ENCODE assay signal across 31 cellular contexts in genomic region chr4:38859501-38859900, GRCh38.
"Had no signal": no experiment of that assay in that cellular context is flagged by ENCODE, and none has a peak within 500 bp of the region (broad histone marks: within the 10 kb centered on the region; RNA-seq: fewer than 3 reads in every experiment).

No MANE protein-coding gene starts in this region.

- H3K36me3 ChIP-seq: gastrocnemius medialis, ovary, sigmoid colon, vagina had no signal

- H3K79me2 ChIP-seq: hepatocyte had no signal

- DNase-seq: activated CD4-positive, alpha-beta memory T cell treated with anti-CD3 and anti-CD28 coated beads, Interleukin-2, amount 10 ng/mL, durations not matched to agents 7 days and 5 days; activated CD4-positive, alpha-beta T cell treated with anti-CD3 and anti-CD28 coated beads for 1 hour; activated CD4-positive, alpha-beta T cell treated with anti-CD3 and anti-CD28 coated beads, Interleukin-2, amount 10 ng/mL, durations not matched to agents 7 days and 5 days; activated naive CD8-positive, alpha-beta T cell treated with anti-CD3 and anti-CD28 coated beads, Interleukin-2, amount 50 U/mL, for 24 hours; activated T-cell treated with anti-CD3 and anti-CD28 coated beads, Interleukin-2, amount 50 U/mL, for 48 hours; amygdala; caudate nucleus; cortex of kidney; effector memory CD8-positive, alpha-beta T cell; gastrocnemius medialis; islet precursor cell; left colon; mammary epithelial cell; ovary; retina; sigmoid colon; small intestine; stimulated activated CD4-positive, alpha-beta T cell treated with anti-CD3 and anti-CD28 coated beads, Interleukin-1b, Interleukin-23, amount 100 ng/mL, for 48 hours; stimulated activated CD4-positive, alpha-beta T cell treated with anti-CD3 and anti-CD28 coated beads, Interleukin-4, amount 100 ng/mL, for 4 hours; stimulated activated CD8-positive, alpha-beta memory T cell treated with anti-CD3 and anti-CD28 coated beads, Interleukin-4, amount 100 ng/mL, for 48 hours; stimulated activated naive CD8-positive, alpha-beta T cell treated with anti-CD3 and anti-CD28 coated beads, Interleukin-15, amount 100 ng/mL, for 72 hours; substantia nigra; T1000 had no signal

- H3K4me3 Mint-ChIP-seq: activated CD4-positive, alpha-beta memory T cell treated with anti-CD3 and anti-CD28 coated beads, Interleukin-2, amount 10 ng/mL, durations not matched to agents 7 days and 5 days; activated CD4-positive, alpha-beta T cell treated with anti-CD3 and anti-CD28 coated beads, Interleukin-2, amount 10 ng/mL, durations not matched to agents 7 days and 5 days; activated naive CD4-positive, alpha-beta T cell treated with anti-CD3 and anti-CD28 coated beads, Interleukin-2, amount 50 U/mL, for 24 hours; activated naive CD8-positive, alpha-beta T cell treated with anti-CD3 and anti-CD28 coated beads, Interleukin-2, amount 50 U/mL, for 24 hours; effector memory CD8-positive, alpha-beta T cell; nephron; stimulated activated memory B cell treated with anti-CD40 and anti-IgM and Interleukin-4, amounts not matched to agents 10 μg/mL and 1 μg/mL and 100 μg/mL, for 72 hours; stimulated activated naive CD8-positive, alpha-beta T cell treated with anti-CD3 and anti-CD28 coated beads, Interleukin-15, amount 100 ng/mL, for 72 hours; type B pancreatic cell had no signal

- H3K36me3 Mint-ChIP-seq: activated naive CD4-positive, alpha-beta T cell treated with anti-CD3 and anti-CD28 coated beads, Interleukin-2, amount 50 U/mL, for 24 hours; stimulated activated memory B cell treated with anti-CD40 and anti-IgM and Interleukin-4, amounts not matched to agents 10 μg/mL and 1 μg/mL and 100 μg/mL, for 72 hours had no signal

- ATAC-seq: activated naive CD8-positive, alpha-beta T cell treated with anti-CD3 and anti-CD28 coated beads, Interleukin-2, amount 50 U/mL, for 24 hours; effector memory CD8-positive, alpha-beta T cell; gastrocnemius medialis; left colon; stimulated activated memory B cell treated with anti-CD40 and anti-IgM and Interleukin-4, amounts not matched to agents 10 μg/mL and 1 μg/mL and 100 μg/mL, for 72 hours had no signal

- H3K27ac Mint-ChIP-seq: activated CD4-positive, alpha-beta memory T cell treated with anti-CD3 and anti-CD28 coated beads, Interleukin-2, amount 10 ng/mL, durations not matched to agents 7 days and 5 days; activated naive CD8-positive, alpha-beta T cell treated with anti-CD3 and anti-CD28 coated beads, Interleukin-2, amount 50 U/mL, for 24 hours; activated T-helper 2 cell treated with anti-CD3 and anti-CD28 coated beads, Interferon-gamma antibody, Interleukin-2, Interleukin-4, amounts not matched to agents 10 μg/mL and 5 μg/mL and 100 μg/mL, durations not matched to agents 14 hours and 24 hours and 36 hours; effector memory CD8-positive, alpha-beta T cell; nephron; progenitor cell of endocrine pancreas; stimulated activated naive CD8-positive, alpha-beta T cell treated with anti-CD3 and anti-CD28 coated beads, Interleukin-15, amount 100 ng/mL, for 72 hours; type B pancreatic cell had no signal

- H3K27ac ChIP-seq: gastrocnemius medialis, hepatocyte, ovary, vagina had no signal

- H3K27me3 Mint-ChIP-seq: activated naive CD4-positive, alpha-beta T cell treated with anti-CD3 and anti-CD28 coated beads, Interleukin-2, amount 50 U/mL, for 24 hours; stimulated activated memory B cell treated with anti-CD40 and anti-IgM and Interleukin-4, amounts not matched to agents 10 μg/mL and 1 μg/mL and 100 μg/mL, for 72 hours had no signal

- H3K4me3 ChIP-seq: gastrocnemius medialis, hepatocyte, ovary, sigmoid colon, vagina had no signal

- H3K9me3 Mint-ChIP-seq: activated CD4-positive, alpha-beta memory T cell treated with anti-CD3 and anti-CD28 coated beads, Interleukin-2, amount 10 ng/mL, durations not matched to agents 7 days and 5 days; activated CD4-positive, alpha-beta T cell treated with anti-CD3 and anti-CD28 coated beads, Interleukin-2, amount 10 ng/mL, durations not matched to agents 7 days and 5 days; activated naive CD4-positive, alpha-beta T cell treated with anti-CD3 and anti-CD28 coated beads, Interleukin-2, amount 50 U/mL, for 24 hours; activated naive CD8-positive, alpha-beta T cell treated with anti-CD3 and anti-CD28 coated beads, Interleukin-2, amount 50 U/mL, for 24 hours; activated T-helper 2 cell treated with anti-CD3 and anti-CD28 coated beads, Interferon-gamma antibody, Interleukin-2, Interleukin-4, amounts not matched to agents 10 μg/mL and 5 μg/mL and 100 μg/mL, durations not matched to agents 14 hours and 24 hours and 36 hours; effector memory CD8-positive, alpha-beta T cell; nephron; stimulated activated memory B cell treated with anti-CD40 and anti-IgM and Interleukin-4, amounts not matched to agents 10 μg/mL and 1 μg/mL and 100 μg/mL, for 72 hours; stimulated activated naive CD8-positive, alpha-beta T cell treated with anti-CD3 and anti-CD28 coated beads, Interleukin-15, amount 100 ng/mL, for 72 hours had no signal

- H3K4me1 ChIP-seq: vagina had no signal

- H3K4me2 ChIP-seq: hepatocyte had no signal

- H3K9me3 ChIP-seq: gastrocnemius medialis, ovary, sigmoid colon, vagina had no signal

- H3K27me3 ChIP-seq: gastrocnemius medialis, hepatocyte, ovary, sigmoid colon, vagina had no signal

- H2AFZ ChIP-seq: hepatocyte had no signal
